ENCODE assay signal across 8 cellular contexts in genomic region chr1:172533511-172534116, GRCh38. TPM values are rescaled to one million over a fixed set of nuclear protein-coding genes. Genes with fewer than 3 reads are reported as not detected.
DNase-seq lines count a peak whose midpoint lies in the region; ATAC-seq and TF ChIP-seq lines count a peak whose summit lies in the region.

No MANE protein-coding gene starts in this region.

- H3K9me3 Mint-ChIP-seq in activated CD8-positive, alpha-beta memory T cell treated with anti-CD3 and anti-CD28 coated beads, Interleukin-2, amount 10 ng/mL, durations not matched to agents 7 days and 5 days (ENCODE audit: low read depth) = no peaks in the 10 kb centered on the region
- H3K9me3 Mint-ChIP-seq in natural killer cell treated with Interleukin-12 subunit alpha and Interleukin-12 subunit beta and Interleukin-15 and Interleukin-18, amount 100 ng/mL, for 72 hours = no peaks in the 10 kb centered on the region

- H3K4me3 ChIP-seq in thoracic aorta = peak overlapping the region; percentile 93

- peak overlapping the region; percentile 96 to 98 for H3K27ac ChIP-seq in thoracic aorta

- no peak for ATAC-seq in activated CD8-positive, alpha-beta memory T cell treated with anti-CD3 and anti-CD28 coated beads, Interleukin-2, amount 10 ng/mL, durations not matched to agents 7 days and 5 days
- ATAC-seq in natural killer cell treated with Interleukin-12 subunit alpha and Interleukin-12 subunit beta and Interleukin-15 and Interleukin-18, amount 100 ng/mL, for 72 hours = peak in 1 of 2 donors; percentile 16
- no peak for ATAC-seq in thoracic aorta (ENCODE audit: insufficient number of reproducible peaks, low FRiP score, low read depth)

- DNase-seq in H4 (ENCODE audit: low spot score) = peak; percentile 17
- peak; percentile 74 for DNase-seq in NCI-H1092 treated with DMSO at 0.1 percent for 48 hours (lab: John Stamatoyannopoulos, UW)
- peak; percentile 74 for DNase-seq in activated CD8-positive, alpha-beta memory T cell treated with anti-CD3 and anti-CD28 coated beads, Interleukin-2, amount 10 ng/mL, durations not matched to agents 7 days and 5 days
- peak; percentile 67 to 77 for DNase-seq in erythroblast (lab: John Stamatoyannopoulos, UW)
- peak; percentile 79 for DNase-seq in natural killer cell treated with Interleukin-12 subunit alpha and Interleukin-12 subunit beta and Interleukin-15 and Interleukin-18, amount 100 ng/mL, for 72 hours (ENCODE audit: low spot score)
- no peak for DNase-seq in thoracic aorta (ENCODE audit: low spot score)
- no peak for DNase-seq in GDM1 (lab: John Stamatoyannopoulos, UW)

- peak overlapping the region; percentile 95 for H3K4me3 Mint-ChIP-seq in activated CD8-positive, alpha-beta memory T cell treated with anti-CD3 and anti-CD28 coated beads, Interleukin-2, amount 10 ng/mL, durations not matched to agents 7 days and 5 days
- peak overlapping the region; percentile 99 for H3K4me3 Mint-ChIP-seq in natural killer cell treated with Interleukin-12 subunit alpha and Interleukin-12 subunit beta and Interleukin-15 and Interleukin-18, amount 100 ng/mL, for 72 hours

- peaks cover 8% of the 10 kb centered on the region for H3K36me3 Mint-ChIP-seq in activated CD8-positive, alpha-beta memory T cell treated with anti-CD3 and anti-CD28 coated beads, Interleukin-2, amount 10 ng/mL, durations not matched to agents 7 days and 5 days
- H3K36me3 Mint-ChIP-seq in natural killer cell treated with Interleukin-12 subunit alpha and Interleukin-12 subunit beta and Interleukin-15 and Interleukin-18, amount 100 ng/mL, for 72 hours = peaks cover 5% of the 10 kb centered on the region

- peaks cover 49% of the 10 kb centered on the region for H3K4me1 Mint-ChIP-seq in activated CD8-positive, alpha-beta memory T cell treated with anti-CD3 and anti-CD28 coated beads, Interleukin-2, amount 10 ng/mL, durations not matched to agents 7 days and 5 days
- peaks cover 45 to 54% of the 10 kb centered on the region in 2 donors for H3K4me1 Mint-ChIP-seq in natural killer cell treated with Interleukin-12 subunit alpha and Interleukin-12 subunit beta and Interleukin-15 and Interleukin-18, amount 100 ng/mL, for 72 hours (ENCODE audit: low read depth in 2 of 2)

- H3K36me3 ChIP-seq in ES-I3 (ENCODE audit: insufficient read depth, low read length) (no peaks in the 10 kb centered on the region), thoracic aorta (no peaks in the 10 kb centered on the region)

- H3K9ac ChIP-seq in ES-I3 (ENCODE audit: low read depth, low read length) = peak overlapping the region; percentile 80

- peaks cover 5% of the 10 kb centered on the region for H3K27me3 Mint-ChIP-seq in activated CD8-positive, alpha-beta memory T cell treated with anti-CD3 and anti-CD28 coated beads, Interleukin-2, amount 10 ng/mL, durations not matched to agents 7 days and 5 days
- peaks cover 2 to 5% of the 10 kb centered on the region in 2 donors for H3K27me3 Mint-ChIP-seq in natural killer cell treated with Interleukin-12 subunit alpha and Interleukin-12 subunit beta and Interleukin-15 and Interleukin-18, amount 100 ng/mL, for 72 hours

- CTCF ChIA-PET in activated CD8-positive, alpha-beta memory T cell treated with anti-CD3 and anti-CD28 coated beads, Interleukin-2, amount 10 ng/mL, durations not matched to agents 7 days and 5 days (lab: Charles Lee) = interaction anchor here (1.1 to 1.5 kb wide), 3 partner anchors 82 to 195 kb away, joined by 6 to 11 read pairs (median 6); no protein-coding TSS in a partner anchor

- no peak for TF ChIP-seq CTCF in thoracic aorta (IDR thresholded peaks at IDR 0.05)

- H3K4me1 ChIP-seq in ES-I3 (ENCODE audit: insufficient read depth, low read length) (peaks cover 30% of the 10 kb centered on the region; the same call in 1 of the 2 replicates), thoracic aorta (ENCODE audit: control insufficient read depth in 1 of 2, low read depth in 2 of 2) (peaks cover 6 to 26% of the 10 kb centered on the region in 2 donors)

- H3K27me3 ChIP-seq in thoracic aorta (replicated peaks; ENCODE audit: insufficient read depth) = no peaks in the 10 kb centered on the region

- H3K9me3 ChIP-seq in ES-I3 (ENCODE audit: control insufficient read depth, insufficient read depth, low read length) (no peaks in the 10 kb centered on the region), thoracic aorta (no peaks in the 10 kb centered on the region)

- TF ChIP-seq POLR2A in erythroblast (IDR thresholded peaks at IDR 0.05; ENCODE audit: low read length) = no peak

- H3K27ac Mint-ChIP-seq in activated CD8-positive, alpha-beta memory T cell treated with anti-CD3 and anti-CD28 coated beads, Interleukin-2, amount 10 ng/mL, durations not matched to agents 7 days and 5 days = peak overlapping the region; percentile 99
- peak overlapping the region; percentile 89 to 96 for H3K27ac Mint-ChIP-seq in natural killer cell treated with Interleukin-12 subunit alpha and Interleukin-12 subunit beta and Interleukin-15 and Interleukin-18, amount 100 ng/mL, for 72 hours

RNA-seq across cellular contexts. Expression of gene SUCO, which starts 0.7 kb away (rescaled TPM):
- 11.5 and 14.7 TPM in 2 replicates for total RNA-seq in H4 (2014; rRNA removed; shearing (Covaris generic))
- 10 to 100 TPM; 28.9 to 32.8 TPM for total RNA-seq in activated CD8-positive, alpha-beta memory T cell treated with anti-CD3 and anti-CD28 coated beads, Interleukin-2, amount 10 ng/mL, durations not matched to agents 7 days and 5 days
- total RNA-seq in natural killer cell treated with Interleukin-12 subunit alpha and Interleukin-12 subunit beta and Interleukin-15 and Interleukin-18, amount 100 ng/mL, for 72 hours = 10 to 100 TPM; 59.7 to 66.9 TPM
- total RNA-seq in thoracic aorta = 10 to 100 TPM; 19.5 to 43.5 TPM

Comparison
In these comparisons a context has a peak if more than half of its experiments do, and no peak if none do; other contexts are left out.
1. DNase-seq: peak in H4 (single experiment), NCI-H1092 treated with DMSO at 0.1 percent for 48 hours (single experiment), activated CD8-positive, alpha-beta memory T cell treated with anti-CD3 and anti-CD28 coated beads, Interleukin-2, amount 10 ng/mL, durations not matched to agents 7 days and 5 days (single experiment), erythroblast (2 of 2) and natural killer cell treated with Interleukin-12 subunit alpha and Interleukin-12 subunit beta and Interleukin-15 and Interleukin-18, amount 100 ng/mL, for 72 hours (single experiment); none in thoracic aorta (single experiment) and GDM1 (single experiment).